ENCODE assay signal across 25 cellular contexts in genomic region chr17:81161536-81161935, GRCh38. TPM values are rescaled to one million over a fixed set of nuclear protein-coding genes. Genes with fewer than 3 reads are reported as not detected.
"Had no signal": no experiment of that assay in that cellular context is flagged by ENCODE, and none has a peak within 500 bp of the region (broad histone marks: within the 10 kb centered on the region; RNA-seq: fewer than 3 reads in every experiment).

No MANE protein-coding gene starts in this region.

- H3K27ac Mint-ChIP-seq: activated B cell treated with CpG ODN at 0.5 μM for 24 hours; activated CD4-positive, alpha-beta memory T cell treated with anti-CD3 and anti-CD28 coated beads for 36 hours; activated T-helper 17 cell treated with anti-CD3 and anti-CD28 coated beads, Interleukin-2, amount 50 U/mL, for 72 hours; naive thymus-derived CD8-positive, alpha-beta T cell; stimulated activated naive CD8-positive, alpha-beta T cell treated with anti-CD3 and anti-CD28 coated beads, Interleukin-15, Interleukin-2, amounts not matched to agents 100 ng/mL and 50 ng/mL, for 24 hours; T-cell had no signal

- ATAC-seq: activated T-helper 17 cell treated with anti-CD3 and anti-CD28 coated beads, Interleukin-2, amount 50 U/mL, for 72 hours; gastroesophageal sphincter; naive thymus-derived CD8-positive, alpha-beta T cell; T-cell had no signal

- H3K4me3 ChIP-seq: esophagus muscularis mucosa, gastroesophageal sphincter, suprapubic skin, vagina had no signal

- H3K4me3 Mint-ChIP-seq: activated B cell treated with CpG ODN at 0.5 μM for 24 hours; activated CD4-positive, alpha-beta memory T cell treated with anti-CD3 and anti-CD28 coated beads for 36 hours; activated T-helper 17 cell treated with anti-CD3 and anti-CD28 coated beads, Interleukin-2, amount 50 U/mL, for 72 hours; stimulated activated naive CD8-positive, alpha-beta T cell treated with anti-CD3 and anti-CD28 coated beads, Interleukin-15, Interleukin-2, amounts not matched to agents 100 ng/mL and 50 ng/mL, for 24 hours had no signal

- H3K36me3 ChIP-seq: esophagus muscularis mucosa, gastroesophageal sphincter, heart left ventricle, suprapubic skin, vagina had no signal

- H3K36me3 Mint-ChIP-seq: activated CD4-positive, alpha-beta memory T cell treated with anti-CD3 and anti-CD28 coated beads for 36 hours; naive thymus-derived CD8-positive, alpha-beta T cell; T-cell had no signal

- H3K4me1 Mint-ChIP-seq: activated T-helper 17 cell treated with anti-CD3 and anti-CD28 coated beads, Interleukin-2, amount 50 U/mL, for 72 hours had no signal

- H3K9me3 Mint-ChIP-seq: activated B cell treated with CpG ODN at 0.5 μM for 24 hours; activated CD4-positive, alpha-beta memory T cell treated with anti-CD3 and anti-CD28 coated beads for 36 hours; activated T-helper 17 cell treated with anti-CD3 and anti-CD28 coated beads, Interleukin-2, amount 50 U/mL, for 72 hours; naive thymus-derived CD8-positive, alpha-beta T cell; stimulated activated naive CD8-positive, alpha-beta T cell treated with anti-CD3 and anti-CD28 coated beads, Interleukin-15, Interleukin-2, amounts not matched to agents 100 ng/mL and 50 ng/mL, for 24 hours; T-cell had no signal

- H3K27ac ChIP-seq: esophagus muscularis mucosa, gastroesophageal sphincter, suprapubic skin, vagina had no signal

- FAIRE-seq: astrocyte, bronchial epithelial cell, endothelial cell of umbilical vein had no signal

- DNase-seq: activated B cell treated with CpG ODN at 0.5 μM for 24 hours; activated CD4-positive, alpha-beta memory T cell treated with anti-CD3 and anti-CD28 coated beads for 36 hours; activated CD4-positive, alpha-beta T cell treated with anti-CD3 and anti-CD28 coated beads for 4 hours; activated naive CD4-positive, alpha-beta T cell treated with Interleukin-2 at 50 U/mL for 16 hours; activated T-cell treated with anti-CD3 and anti-CD28 coated beads, Interleukin-2, amount 50 U/mL, for 1 hour; effector memory CD4-positive, alpha-beta T cell; naive thymus-derived CD8-positive, alpha-beta T cell; retina; T-cell; trophoblast cell had no signal

- H3K9me3 ChIP-seq: esophagus muscularis mucosa, gastroesophageal sphincter, heart left ventricle, suprapubic skin, vagina had no signal

- H3K27me3 ChIP-seq: vagina had no signal

RNA-seq across cellular contexts. Expression of gene PVALEF, which starts 3.8 kb away (rescaled TPM):
- total RNA-seq: activated B cell treated with CpG ODN at 0.5 μM for 24 hours; activated CD4-positive, alpha-beta memory T cell treated with anti-CD3 and anti-CD28 coated beads for 36 hours; activated T-helper 17 cell treated with anti-CD3 and anti-CD28 coated beads, Interleukin-2, amount 50 U/mL, for 72 hours; astrocyte; bronchial epithelial cell; cerebellum; endothelial cell of umbilical vein; esophagus muscularis mucosa; gastroesophageal sphincter; heart left ventricle; lower leg skin; mesenteric fat pad; naive thymus-derived CD8-positive, alpha-beta T cell; omental fat pad; posterior vena cava; suprapubic skin; T-cell; vagina had no signal
- polyA plus RNA-seq: endothelial cell of umbilical vein; heart left ventricle; naive thymus-derived CD8-positive, alpha-beta T cell had no signal

RNA-seq across cellular contexts. Expression of gene AATK, which starts 4.5 kb away (rescaled TPM):
- polyA plus RNA-seq: naive thymus-derived CD8-positive, alpha-beta T cell had no signal
